12 cellular contexts compared by ENCODE assay signal in genomic region chrY:20990869-20991548, GRCh38.
DNase-seq lines count a peak whose midpoint lies in the region; ATAC-seq and TF ChIP-seq lines count a peak whose summit lies in the region.
"Had no signal": no experiment of that assay in that cellular context is flagged by ENCODE, and none has a peak within 500 bp of the region (broad histone marks: within the 10 kb centered on the region; RNA-seq: fewer than 3 reads in every experiment).

No MANE protein-coding gene starts in this region.

- ATAC-seq in HG03432 (IDR thresholded peaks at IDR 0.05; ENCODE audit: unreplicated experiment), result peak; percentile 99
- peak; percentile 72 for ATAC-seq in activated naive CD8-positive, alpha-beta T cell treated with anti-CD3 and anti-CD28 coated beads, Interleukin-2, amount 50 U/mL, for 24 hours
- ATAC-seq in GM21723 (IDR thresholded peaks at IDR 0.05; ENCODE audit: unreplicated experiment), result no peak

- H3K27ac Mint-ChIP-seq in activated naive CD4-positive, alpha-beta T cell treated with anti-CD3 and anti-CD28 coated beads, Interleukin-2, amount 10 ng/mL, durations not matched to agents 7 days and 5 days, result peak overlapping the region; percentile 90
- no peak overlapping the region for H3K27ac Mint-ChIP-seq in activated naive CD8-positive, alpha-beta T cell treated with anti-CD3 and anti-CD28 coated beads, Interleukin-2, amount 50 U/mL, for 24 hours
- H3K27ac Mint-ChIP-seq: endodermal cell had no signal

- H3K27me3 ChIP-seq in H7 (ENCODE audit: control insufficient read depth, insufficient read depth, low read length), result no peaks in the 10 kb centered on the region

- no peaks in the 10 kb centered on the region for H3K27me3 Mint-ChIP-seq in activated naive CD4-positive, alpha-beta T cell treated with anti-CD3 and anti-CD28 coated beads, Interleukin-2, amount 10 ng/mL, durations not matched to agents 7 days and 5 days
- H3K27me3 Mint-ChIP-seq in activated naive CD8-positive, alpha-beta T cell treated with anti-CD3 and anti-CD28 coated beads, Interleukin-2, amount 50 U/mL, for 24 hours, result no peaks in the 10 kb centered on the region

- peak overlapping the region; percentile 65 for H3K4me3 Mint-ChIP-seq in activated naive CD4-positive, alpha-beta T cell treated with anti-CD3 and anti-CD28 coated beads, Interleukin-2, amount 10 ng/mL, durations not matched to agents 7 days and 5 days
- H3K4me3 Mint-ChIP-seq in activated naive CD8-positive, alpha-beta T cell treated with anti-CD3 and anti-CD28 coated beads, Interleukin-2, amount 50 U/mL, for 24 hours, result peak overlapping the region; percentile 51
- H3K4me3 Mint-ChIP-seq: endodermal cell had no signal

- CTCF ChIA-PET in activated naive CD4-positive, alpha-beta T cell treated with anti-CD3 and anti-CD28 coated beads, Interleukin-2, amount 10 ng/mL, durations not matched to agents 7 days and 5 days (lab: Charles Lee), result no interaction called here

- no peaks in the 10 kb centered on the region for H3K9me3 Mint-ChIP-seq in activated naive CD4-positive, alpha-beta T cell treated with anti-CD3 and anti-CD28 coated beads, Interleukin-2, amount 10 ng/mL, durations not matched to agents 7 days and 5 days
- no peaks in the 10 kb centered on the region for H3K9me3 Mint-ChIP-seq in activated naive CD8-positive, alpha-beta T cell treated with anti-CD3 and anti-CD28 coated beads, Interleukin-2, amount 50 U/mL, for 24 hours
- H3K9me3 Mint-ChIP-seq: endodermal cell had no signal

- H3K4me3 ChIP-seq in foreskin fibroblast (ENCODE audit: low read depth in 1 of 2, low read length in 2 of 2), result no peak overlapping the region
- no peak overlapping the region for H3K4me3 ChIP-seq in H7 (ENCODE audit: insufficient read depth, low read depth, low read length)

- H3K36me3 ChIP-seq in H7 (replicated peaks; ENCODE audit: control insufficient read depth, insufficient read depth, low read length), result no peaks in the 10 kb centered on the region

- DNase-seq in activated naive CD4-positive, alpha-beta T cell treated with anti-CD3 and anti-CD28 coated beads, Interleukin-2, amount 10 ng/mL, durations not matched to agents 7 days and 5 days, result peak; percentile 36
- no peak for DNase-seq in activated naive CD4-positive, alpha-beta T cell treated with anti-CD3 and anti-CD28 coated beads, Interleukin-2, amount 50 U/mL, for 16 hours
- no peak for DNase-seq in activated naive CD8-positive, alpha-beta T cell treated with anti-CD3 and anti-CD28 coated beads, Interleukin-2, amount 50 U/mL, for 24 hours
- DNase-seq in foreskin fibroblast, result no peak
- no peak for DNase-seq in AML-193 (lab: John Stamatoyannopoulos, UW)
- no peak for DNase-seq in H7
- DNase-seq: endodermal cell, hippocampal formation, NCI-H1105 treated with DMSO at 0.1 percent for 48 hours, OCI-M1 had no signal

- no peak for TF ChIP-seq CTCF in foreskin fibroblast (IDR thresholded peaks at IDR 0.05; ENCODE audit: low read depth, low read length)

- H3K36me3 Mint-ChIP-seq in activated naive CD4-positive, alpha-beta T cell treated with anti-CD3 and anti-CD28 coated beads, Interleukin-2, amount 10 ng/mL, durations not matched to agents 7 days and 5 days, result peaks cover 2% of the 10 kb centered on the region
- no peaks in the 10 kb centered on the region for H3K36me3 Mint-ChIP-seq in activated naive CD8-positive, alpha-beta T cell treated with anti-CD3 and anti-CD28 coated beads, Interleukin-2, amount 50 U/mL, for 24 hours (ENCODE audit: low read depth)

- peaks cover 28% of the 10 kb centered on the region for H3K4me1 Mint-ChIP-seq in activated naive CD4-positive, alpha-beta T cell treated with anti-CD3 and anti-CD28 coated beads, Interleukin-2, amount 10 ng/mL, durations not matched to agents 7 days and 5 days
- peaks cover 16% of the 10 kb centered on the region for H3K4me1 Mint-ChIP-seq in activated naive CD8-positive, alpha-beta T cell treated with anti-CD3 and anti-CD28 coated beads, Interleukin-2, amount 50 U/mL, for 24 hours
- H3K4me1 Mint-ChIP-seq: endodermal cell had no signal
